In the genomic region with DNA sequence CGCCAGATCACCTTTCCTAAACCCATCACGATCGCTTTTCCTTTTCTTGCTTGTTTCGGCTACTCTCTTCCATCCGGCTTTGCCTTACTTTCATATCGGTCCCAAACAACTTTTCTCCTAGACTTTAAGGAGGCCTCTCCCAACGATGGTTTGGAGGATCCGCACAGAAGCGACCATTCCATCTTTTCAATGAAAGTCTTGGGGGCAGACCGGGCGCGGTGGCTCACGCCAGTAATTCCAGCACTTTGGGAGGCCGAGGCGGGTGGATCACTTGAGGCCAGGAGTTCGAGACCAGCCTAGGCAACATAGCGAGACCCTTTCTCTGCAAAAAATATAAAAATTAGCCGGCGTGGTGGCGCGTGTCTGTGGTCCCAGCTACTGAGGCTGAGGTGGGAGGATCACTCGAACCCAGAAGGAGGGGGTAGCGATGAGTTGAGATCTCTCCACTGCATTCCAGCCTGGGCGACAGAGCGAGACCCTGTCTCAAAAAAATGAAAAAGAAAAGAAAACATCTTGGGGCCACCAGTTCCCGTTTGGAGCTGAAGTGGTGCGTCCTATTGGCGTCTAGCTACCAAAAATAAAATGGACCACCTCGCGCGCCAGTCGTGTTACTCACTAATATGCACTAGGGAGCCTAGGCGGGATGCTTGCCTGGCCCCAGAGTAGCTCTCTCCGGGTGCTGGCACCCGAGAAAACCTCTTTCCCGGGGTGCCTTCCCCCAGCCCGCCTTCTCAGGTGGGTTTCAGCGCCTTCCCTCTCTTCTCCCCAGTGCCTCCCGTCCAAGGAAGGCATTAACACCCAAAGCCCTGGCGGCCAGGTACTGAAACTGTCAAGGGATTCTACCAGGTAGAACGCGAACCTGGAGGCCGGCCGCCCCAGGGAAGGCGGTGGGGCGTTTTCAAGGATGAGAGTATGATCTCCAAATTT, we compare ENCODE assay signal across 8 cellular contexts. TPM values are rescaled to one million over a fixed set of nuclear protein-coding genes. Genes with fewer than 3 reads are reported as not detected.
DNase-seq lines count a peak whose midpoint lies in the region; ATAC-seq and TF ChIP-seq lines count a peak whose summit lies in the region.

No MANE protein-coding gene starts in this region.

- H3K36me3 ChIP-seq in Panc1 (ENCODE audit: control insufficient read depth, insufficient read depth, low read length) (peaks cover 3% of the 10 kb centered on the region), uterus (no peaks in the 10 kb centered on the region)

- TF ChIP-seq CTCF in Panc1 (IDR thresholded peaks at IDR 0.05) (peak; percentile 61), uterus (IDR thresholded peaks at IDR 0.05) (peak in 2 of 4 experiments; percentile 25 to 33)

- no peak for TF ChIP-seq POLR2A in uterus (IDR thresholded peaks at IDR 0.05)

- H3K4me1 ChIP-seq in Panc1 (ENCODE audit: control insufficient read depth, insufficient read depth, low read length): peaks cover 14% of the 10 kb centered on the region
- peaks cover 0 to 4% of the 10 kb centered on the region in 2 donors for H3K4me1 ChIP-seq in uterus

- H3K27ac ChIP-seq in Panc1 (ENCODE audit: low read length) (peak overlapping the region; percentile 96), uterus (peak overlapping the region; percentile 82 to 89)

- CTCF ChIA-PET in Panc1 (lab: Charles Lee): no interaction called here

- H3K9me3 ChIP-seq in Panc1 (ENCODE audit: control insufficient read depth, insufficient read depth, low read depth, low read length) (no peaks in the 10 kb centered on the region), uterus (no peaks in the 10 kb centered on the region)

- no peaks in the 10 kb centered on the region for H3K27me3 ChIP-seq in Panc1 (ENCODE audit: control insufficient read depth, insufficient read depth, low read length)
- no peaks in the 10 kb centered on the region for H3K27me3 ChIP-seq in uterus

- ATAC-seq in HG03064 (IDR thresholded peaks at IDR 0.05; ENCODE audit: low read depth, unreplicated experiment) (peak; percentile 8), Panc1 (peak; percentile 55)

- intact Hi-C loops in Panc1 (cut with micrococcal nuclease; ENCODE audit: unreplicated experiment): loop anchor here (2.0 kb wide), 1 partner anchor 66 kb away; a partner anchor contains a TSS
- intact Hi-C loops in head of caudate nucleus (cut with DNase I): no loop called here
- intact Hi-C loops in uterus (cut with DNase I; ENCODE audit: low total_unique reads): loop anchor here (2.0 kb wide), 1 partner anchor 66 kb away; a partner anchor contains a TSS

- in situ Hi-C loops in Panc1 (cut with HindIII; ENCODE audit: low pct_unique_long_range_greater_than_20kb, low sequenced_read_pairs): no loop called here

- no TSS peak for BruUV-seq in Panc1 (replicated peaks; lab: Mats Ljungman, UMichigan)

- POLR2A ChIA-PET in Panc1 (lab: Charles Lee): interaction anchor here (0.6 to 1.0 kb wide), 4 partner anchors 16 to 66 kb away, joined by 3 to 13 read pairs (median 4); no protein-coding TSS in a partner anchor

- H3K4me3 ChIP-seq in Panc1 (ENCODE audit: low read depth in 2 of 2, low read length in 2 of 2) (peak overlapping the region; percentile 83 to 98), uterus (peak overlapping the region; percentile 81 to 91)

- DNase-seq in DMS 273 (lab: John Stamatoyannopoulos, UW; ENCODE audit: unreplicated experiment) (peak; percentile 60), DMS 273 treated with DMSO at 0.1 percent for 48 hours (lab: John Stamatoyannopoulos, UW) (no peak), Panc1 (ENCODE audit: low read depth, low spot score) (no peak), activated gamma-delta T cell treated with Interleukin-2 at 50 U/mL for 16 hours (peak; percentile 40), head of caudate nucleus (peak in 36 of 42 donors; percentile 5 to 59 (median 30)), pulmonary artery endothelial cell (ENCODE audit: low read depth, low spot score) (peak; percentile 7), uterus (peak; percentile 33 to 38)

RNA-seq across cellular contexts. Expression of a gene that starts 0.8 kb away (rescaled TPM):
- total RNA-seq in Panc1 (2021; ENCODE audit: unreplicated experiment) (55.4 TPM), pulmonary artery endothelial cell (49.1 and 53.4 TPM in 2 replicates), uterus (10 to 100 TPM; 15.9 to 67.1 (median 33.4) TPM)
- 27.3 TPM for polyA plus RNA-seq in Panc1 (2012; ENCODE audit: insufficient read length)

Comparison
In these comparisons a context has a peak if more than half of its experiments do, and no peak if none do; other contexts are left out.
1. DNase-seq: peak in DMS 273 (single experiment), activated gamma-delta T cell treated with Interleukin-2 at 50 U/mL for 16 hours (single experiment), head of caudate nucleus (36 of 42), pulmonary artery endothelial cell (single experiment) and uterus (2 of 2); none in DMS 273 treated with DMSO at 0.1 percent for 48 hours (single experiment) and Panc1 (single experiment).